ENCODE assay signal across 8 cellular contexts in genomic region chr1:40388456-40389233, GRCh38. TPM values are rescaled to one million over a fixed set of nuclear protein-coding genes. Genes with fewer than 3 reads are reported as not detected.
DNase-seq lines count a peak whose midpoint lies in the region; ATAC-seq and TF ChIP-seq lines count a peak whose summit lies in the region.
"Not testable (repeated sequence)": the region's sequence is repeated elsewhere in the genome, so short reads cannot be mapped to it uniquely, and the experiment has no call there.

No MANE protein-coding gene starts in this region.

- POLR2A ChIA-PET in activated naive CD8-positive, alpha-beta T cell treated with anti-CD3 and anti-CD28 coated beads, Interleukin-2, amount 10 ng/mL, durations not matched to agents 7 days and 5 days (lab: Charles Lee): interaction anchor here (0.9 to 10.4 kb wide), 9 partner anchors 8 to 349 kb away, joined by 3 to 175 read pairs (median 7); partner anchors contain the start of genes CAP1 and SMAP2

- H3K9me3 Mint-ChIP-seq in CD4-positive, CD25-positive, alpha-beta regulatory T cell; activated T-cell treated with anti-CD3 and anti-CD28 coated beads, Interleukin-2, amount 50 U/mL, for 24 hours; activated naive CD8-positive, alpha-beta T cell treated with anti-CD3 and anti-CD28 coated beads, Interleukin-2, amount 10 ng/mL, durations not matched to agents 7 days and 5 days: not testable (repeated sequence)

- not testable (repeated sequence) for H3K27me3 ChIP-seq in CD4-positive, CD25-positive, alpha-beta regulatory T cell (ENCODE audit: control insufficient read depth, insufficient read depth, low read length); mononuclear cell (ENCODE audit: insufficient read depth, low read length); tibial nerve

- DNase-seq in CD4-positive, CD25-positive, alpha-beta regulatory T cell: peak; percentile 47 to 82 (median 80)
- peak in 3 of 5 experiments; percentile 32 to 77 (median 32) for DNase-seq in T-helper 2 cell
- not testable (repeated sequence) for DNase-seq in activated T-cell treated with anti-CD3 and anti-CD28 coated beads, Interleukin-2, amount 50 U/mL, for 24 hours; tibial nerve (ENCODE audit: low spot score in 2 of 2)
- DNase-seq in activated naive CD8-positive, alpha-beta T cell treated with anti-CD3 and anti-CD28 coated beads, Interleukin-2, amount 10 ng/mL, durations not matched to agents 7 days and 5 days: peak; percentile 56
- peak in 1 of 2 experiments; percentile 31 for DNase-seq in erythroblast (lab: John Stamatoyannopoulos, UW)

- peak overlapping the region; percentile 99 for H3K27ac ChIP-seq in CD4-positive, CD25-positive, alpha-beta regulatory T cell (ENCODE audit: insufficient read depth, low read length, poor library complexity, severe bottlenecking)
- H3K27ac ChIP-seq in skin epidermis (peak overlapping the region in 14 of 21 experiments; percentile 24 to 96 (median 88)), tibial nerve (peak overlapping the region in 3 of 4 donors; percentile 81 to 92 (median 84))

- H3K27me3 Mint-ChIP-seq in CD4-positive, CD25-positive, alpha-beta regulatory T cell; activated T-cell treated with anti-CD3 and anti-CD28 coated beads, Interleukin-2, amount 50 U/mL, for 24 hours; activated naive CD8-positive, alpha-beta T cell treated with anti-CD3 and anti-CD28 coated beads, Interleukin-2, amount 10 ng/mL, durations not matched to agents 7 days and 5 days: not testable (repeated sequence)

- peak overlapping the region; percentile 98 for H3K4me3 ChIP-seq in CD4-positive, CD25-positive, alpha-beta regulatory T cell (ENCODE audit: low read depth, low read length)
- H3K4me3 ChIP-seq in mononuclear cell (ENCODE audit: low read length): peak overlapping the region; percentile 10
- peak overlapping the region in 2 of 7 experiments; percentile 4 to 21 for H3K4me3 ChIP-seq in skin epidermis
- not testable (repeated sequence) for H3K4me3 ChIP-seq in tibial nerve

- WGBS in tibial nerve, 2 donors: 88 to 93% methylated on average over 28 of the region's 28 CpGs

- peaks cover 28% of the 10 kb centered on the region for H3K36me3 Mint-ChIP-seq in CD4-positive, CD25-positive, alpha-beta regulatory T cell
- peaks cover 77% of the 10 kb centered on the region for H3K36me3 Mint-ChIP-seq in activated T-cell treated with anti-CD3 and anti-CD28 coated beads, Interleukin-2, amount 50 U/mL, for 24 hours (ENCODE audit: low read depth)
- peaks cover 15% of the 10 kb centered on the region for H3K36me3 Mint-ChIP-seq in activated naive CD8-positive, alpha-beta T cell treated with anti-CD3 and anti-CD28 coated beads, Interleukin-2, amount 10 ng/mL, durations not matched to agents 7 days and 5 days

- H3K9me3 ChIP-seq in CD4-positive, CD25-positive, alpha-beta regulatory T cell (ENCODE audit: control insufficient read depth in 2 of 2, low read length in 2 of 2); mononuclear cell (ENCODE audit: low read depth, low read length); tibial nerve: not testable (repeated sequence)

- peak overlapping the region; percentile 97 to 98 (median 98) for H3K4me3 Mint-ChIP-seq in CD4-positive, CD25-positive, alpha-beta regulatory T cell
- peak overlapping the region; percentile 84 for H3K4me3 Mint-ChIP-seq in activated T-cell treated with anti-CD3 and anti-CD28 coated beads, Interleukin-2, amount 50 U/mL, for 24 hours
- H3K4me3 Mint-ChIP-seq in activated naive CD8-positive, alpha-beta T cell treated with anti-CD3 and anti-CD28 coated beads, Interleukin-2, amount 10 ng/mL, durations not matched to agents 7 days and 5 days: peak overlapping the region; percentile 93

- not testable (repeated sequence) for H3K36me3 ChIP-seq in CD4-positive, CD25-positive, alpha-beta regulatory T cell (ENCODE audit: control insufficient read depth, insufficient read depth, low read length); tibial nerve

- TF ChIP-seq CTCF in tibial nerve (IDR thresholded peaks at IDR 0.05): not testable (repeated sequence)

- H3K4me1 ChIP-seq in CD4-positive, CD25-positive, alpha-beta regulatory T cell (ENCODE audit: control insufficient read depth, insufficient read depth, low read length, poor library complexity, severe bottlenecking): peaks cover 91% of the 10 kb centered on the region
- H3K4me1 ChIP-seq in mononuclear cell (ENCODE audit: insufficient read depth, low read length) (peaks cover 97% of the 10 kb centered on the region), tibial nerve (peaks cover 0 to 76% (median 61%) of the 10 kb centered on the region in 4 donors)

- peak overlapping the region; percentile 98 to 100 (median 99) for H3K27ac Mint-ChIP-seq in CD4-positive, CD25-positive, alpha-beta regulatory T cell
- H3K27ac Mint-ChIP-seq in activated T-cell treated with anti-CD3 and anti-CD28 coated beads, Interleukin-2, amount 50 U/mL, for 24 hours: peak overlapping the region; percentile 96
- peak overlapping the region; percentile 94 for H3K27ac Mint-ChIP-seq in activated naive CD8-positive, alpha-beta T cell treated with anti-CD3 and anti-CD28 coated beads, Interleukin-2, amount 10 ng/mL, durations not matched to agents 7 days and 5 days

- not testable (repeated sequence) for ATAC-seq in CD4-positive, CD25-positive, alpha-beta regulatory T cell (ENCODE audit: low read depth in 2 of 2); activated naive CD8-positive, alpha-beta T cell treated with anti-CD3 and anti-CD28 coated beads, Interleukin-2, amount 10 ng/mL, durations not matched to agents 7 days and 5 days (ENCODE audit: low read depth)

- H3K4me1 Mint-ChIP-seq in CD4-positive, CD25-positive, alpha-beta regulatory T cell: peaks cover 14 to 91% (median 74%) of the 10 kb centered on the region in 4 donors
- H3K4me1 Mint-ChIP-seq in activated T-cell treated with anti-CD3 and anti-CD28 coated beads, Interleukin-2, amount 50 U/mL, for 24 hours (ENCODE audit: low read depth): peaks cover 93% of the 10 kb centered on the region
- peaks cover 76% of the 10 kb centered on the region for H3K4me1 Mint-ChIP-seq in activated naive CD8-positive, alpha-beta T cell treated with anti-CD3 and anti-CD28 coated beads, Interleukin-2, amount 10 ng/mL, durations not matched to agents 7 days and 5 days

- peak; percentile 18 for TF ChIP-seq POLR2A in erythroblast (IDR thresholded peaks at IDR 0.05; ENCODE audit: low read length)
- TF ChIP-seq POLR2A in tibial nerve (IDR thresholded peaks at IDR 0.05): not testable (repeated sequence)

- not testable (repeated sequence) for TF ChIP-seq EP300 in tibial nerve (IDR thresholded peaks at IDR 0.05)

RNA-seq across cellular contexts. Expression of gene SMAP2, which starts 15.1 kb away (rescaled TPM):
- total RNA-seq in CD4-positive, CD25-positive, alpha-beta regulatory T cell: 341 TPM
- polyA plus RNA-seq in CD4-positive, CD25-positive, alpha-beta regulatory T cell: 100 to 1,000 TPM; 297 to 472 (median 407) TPM
- 100 to 1,000 TPM; 133 to 138 TPM for total RNA-seq in activated naive CD8-positive, alpha-beta T cell treated with anti-CD3 and anti-CD28 coated beads, Interleukin-2, amount 10 ng/mL, durations not matched to agents 7 days and 5 days
- total RNA-seq in mononuclear cell (201 TPM), tibial nerve (10 to 100 TPM; 36.7 to 55.2 (median 45.1) TPM)
